Comparison of ENCODE assay signal across 11 cellular contexts in the genomic region with DNA sequence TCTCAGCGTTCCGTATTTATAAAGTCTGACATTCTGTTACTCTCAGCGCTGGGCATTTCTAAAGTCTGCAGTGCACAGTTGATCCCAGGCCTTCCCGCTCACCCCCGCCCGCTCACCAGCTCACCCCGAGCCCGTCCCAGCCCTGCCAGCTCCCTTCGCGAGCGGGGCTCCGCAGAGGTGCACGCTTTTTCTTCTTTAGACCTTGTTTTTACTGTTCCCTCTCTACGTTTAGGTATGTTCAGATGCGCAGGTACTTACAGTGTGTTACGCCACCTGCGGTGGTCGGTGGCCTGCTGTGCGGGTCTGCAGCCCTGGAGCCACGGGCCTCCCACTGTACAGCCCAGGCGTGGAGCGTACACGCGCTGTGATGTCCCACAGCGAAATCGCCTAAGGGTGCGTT. TPM values are rescaled to one million over a fixed set of nuclear protein-coding genes. Genes with fewer than 3 reads are reported as not detected.
"Had no signal": no experiment of that assay in that cellular context is flagged by ENCODE, and none has a peak within 500 bp of the region (broad histone marks: within the 10 kb centered on the region; RNA-seq: fewer than 3 reads in every experiment).

No MANE protein-coding gene starts in this region.

- H3K4me3 ChIP-seq: K562 had no signal

- ATAC-seq: HepG2, K562 had no signal

- H3K27ac ChIP-seq: HL-60, KMS-11 had no signal

- H3K9ac ChIP-seq: KMS-11 had no signal

- H3K4me2 ChIP-seq: KMS-11 had no signal

- DNase-seq: IMR-90, KBM-7, KG1 had no signal

- FAIRE-seq: HepG2, HTR-8/SVneo, K562 had no signal

RNA-seq across cellular contexts. Expression of gene NKX6-2, which starts 28.8 kb away (rescaled TPM):
- total RNA-seq: HepG2, HT-29, HT1080, IMR-90, K562 had no signal
- polyA plus RNA-seq: HepG2, IgD-negative memory B cell, IMR-90 had no signal
